ENCODE assay signal across 8 cellular contexts in the genomic region with DNA sequence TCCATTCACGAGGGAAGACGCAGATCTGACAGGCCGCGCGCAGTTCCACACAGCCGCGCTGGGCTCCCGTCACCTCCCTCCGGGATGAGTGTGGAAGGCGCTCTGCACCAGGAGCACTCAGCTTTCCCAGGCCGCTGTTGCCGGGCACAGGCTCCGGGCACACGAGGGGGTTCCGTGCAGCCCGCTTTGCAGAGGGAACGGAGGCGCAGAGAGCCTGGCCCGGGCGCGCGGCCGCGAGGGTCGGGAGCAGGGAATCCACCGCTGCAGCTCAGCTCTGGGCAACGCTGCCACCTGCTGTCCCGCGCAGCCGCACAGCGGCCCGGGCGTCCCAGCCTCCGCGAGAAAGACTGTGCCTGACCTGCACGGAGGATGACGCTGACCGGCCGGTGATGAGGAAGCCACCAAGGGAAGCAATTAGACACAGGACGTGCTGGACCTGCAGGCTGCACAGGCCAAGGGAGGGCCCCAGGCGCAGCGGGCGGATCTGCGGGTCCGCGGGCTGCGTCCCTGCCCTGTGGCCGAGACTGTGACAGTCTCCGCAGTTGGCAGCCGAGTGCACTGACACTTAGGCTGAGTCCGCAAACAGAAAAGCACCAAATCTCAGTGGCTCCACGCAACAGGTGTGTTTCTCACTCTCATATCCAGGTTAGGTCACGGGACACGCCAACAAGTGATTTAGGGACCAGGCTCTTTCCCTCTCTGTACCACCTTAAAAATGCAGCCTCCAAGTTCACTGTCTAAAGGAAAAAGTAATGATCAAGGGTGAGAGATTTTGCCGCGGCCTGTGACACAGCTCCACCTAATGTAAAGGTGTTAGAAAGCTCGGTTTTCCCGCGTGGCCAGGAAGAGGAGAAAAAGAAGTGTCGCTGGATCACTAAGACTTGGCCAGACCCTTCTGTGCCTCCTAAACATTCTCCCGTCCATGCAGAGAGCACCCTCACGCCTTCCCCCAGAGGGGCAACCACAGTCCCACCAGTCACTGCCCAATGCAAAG.
DNase-seq lines count a peak whose midpoint lies in the region; ATAC-seq and TF ChIP-seq lines count a peak whose summit lies in the region.

No MANE protein-coding gene starts in this region.

- no peaks in the 10 kb centered on the region for H3K79me2 ChIP-seq in HCT116 (ENCODE audit: insufficient read depth, low read length)

- TF ChIP-seq CTCF in HCT116 (IDR thresholded peaks at IDR 0.05 in 2 of 3, conservative IDR thresholded peaks at IDR 0.05 in 1 of 3; ENCODE audit: borderline replicate concordance in 1 of 3, insufficient read depth in 1 of 3, low read depth in 2 of 3, low read length in 2 of 3) = peak in 2 of 3 experiments; percentile 32 to 43; a peak in 3 of 6 replicates

- H3K36me3 ChIP-seq in HCT116 (ENCODE audit: control insufficient read depth in 1 of 2, insufficient read depth in 2 of 2, low read length in 2 of 2) = no peaks in the 10 kb centered on the region
- H3K36me3 ChIP-seq in SJCRH30 = no peaks in the 10 kb centered on the region

- no peak overlapping the region for H3K9ac ChIP-seq in HCT116 (ENCODE audit: low read length)

- intact Hi-C loops in activated naive CD4-positive, alpha-beta T cell treated with anti-CD3 and anti-CD28 coated beads for 36 hours (cut with micrococcal nuclease) = no loop called here
- intact Hi-C loops in HCT116 (cut with micrococcal nuclease) = no loop called here

- no peak overlapping the region for H3K27ac Mint-ChIP-seq in activated naive CD4-positive, alpha-beta T cell treated with anti-CD3 and anti-CD28 coated beads for 36 hours
- H3K27ac Mint-ChIP-seq in activated naive CD8-positive, alpha-beta T cell treated with anti-CD3 and anti-CD28 coated beads, Interleukin-2, amount 50 U/mL, for 24 hours = no peak overlapping the region

- CTCF ChIA-PET in activated naive CD4-positive, alpha-beta T cell treated with anti-CD3 and anti-CD28 coated beads for 36 hours (lab: Charles Lee) = no interaction called here
- CTCF ChIA-PET in HCT116 (lab: Charles Lee) = no interaction called here

- TF ChIP-seq RAD21 in HCT116 (IDR thresholded peaks at IDR 0.05; ENCODE audit: low read depth) = peak; percentile 35

- H3K4me1 ChIP-seq in HCT116 (ENCODE audit: control insufficient read depth in 1 of 2, insufficient read depth in 2 of 2, low read length in 2 of 2) (no peaks in the 10 kb centered on the region), SJCRH30 (no peaks in the 10 kb centered on the region)

- ATAC-seq in HCT116 = peak; percentile 88
- peak; percentile 74 for ATAC-seq in activated naive CD8-positive, alpha-beta T cell treated with anti-CD3 and anti-CD28 coated beads, Interleukin-2, amount 50 U/mL, for 24 hours

- no peak overlapping the region for H3K27ac ChIP-seq in HCT116 (ENCODE audit: low read depth, low read length)
- H3K27ac ChIP-seq in SJCRH30 = no peak overlapping the region

- BruUV-seq in HCT116 (replicated peaks; lab: Mats Ljungman, UMichigan) = no TSS peak

- RAD21 ChIA-PET in HCT116 (lab: Charles Lee; ENCODE audit: low non-redundant PET in 1 of 2, low total read pairs in 2 of 2, uncharacterized antibody in 2 of 2, unreplicated experiment in 2 of 2) = no interaction called here

- no peaks in the 10 kb centered on the region for H3K9me2 ChIP-seq in HCT116 (ENCODE audit: insufficient read depth)

- H2AFZ ChIP-seq in HCT116 (ENCODE audit: low read depth, low read length, poor library complexity, severe bottlenecking) = no peak overlapping the region

- H3K9me3 Mint-ChIP-seq in activated naive CD4-positive, alpha-beta T cell treated with anti-CD3 and anti-CD28 coated beads for 36 hours = peaks cover 6% of the 10 kb centered on the region
- H3K9me3 Mint-ChIP-seq in activated naive CD8-positive, alpha-beta T cell treated with anti-CD3 and anti-CD28 coated beads, Interleukin-2, amount 50 U/mL, for 24 hours = peaks cover 3% of the 10 kb centered on the region

- H3K4me1 Mint-ChIP-seq in activated naive CD4-positive, alpha-beta T cell treated with anti-CD3 and anti-CD28 coated beads for 36 hours (ENCODE audit: low read depth) = peaks cover 11% of the 10 kb centered on the region
- peaks cover 9% of the 10 kb centered on the region for H3K4me1 Mint-ChIP-seq in activated naive CD8-positive, alpha-beta T cell treated with anti-CD3 and anti-CD28 coated beads, Interleukin-2, amount 50 U/mL, for 24 hours

- peak; percentile 28 for DNase-seq in activated naive CD4-positive, alpha-beta T cell treated with anti-CD3 and anti-CD28 coated beads for 36 hours
- no peak for DNase-seq in activated naive CD4-positive, alpha-beta T cell treated with Interleukin-2 at 50 U/mL for 16 hours
- DNase-seq in HCT116 (ENCODE audit: low read depth, low spot score) = no peak
- peak; percentile 61 for DNase-seq in NCI-H2029 (lab: John Stamatoyannopoulos, UW)
- peak; percentile 21 for DNase-seq in activated naive CD8-positive, alpha-beta T cell treated with anti-CD3 and anti-CD28 coated beads, Interleukin-2, amount 50 U/mL, for 24 hours
- DNase-seq in hepatic stellate cell (ENCODE audit: low spot score) = peak; percentile 47
- peak; percentile 37 for DNase-seq in renal cortical epithelial cell (ENCODE audit: low read depth)
- DNase-seq in SJCRH30 = no peak

- H3K4me3 ChIP-seq in HCT116 (replicated peaks in 1 of 2; ENCODE audit: low read depth in 1 of 2, low read length in 2 of 2) = no peak overlapping the region
- H3K4me3 ChIP-seq in SJCRH30 = no peak overlapping the region

- no peaks in the 10 kb centered on the region for H4K20me1 ChIP-seq in HCT116 (ENCODE audit: insufficient read depth)

- peak overlapping the region; percentile 28 for H3K4me3 Mint-ChIP-seq in activated naive CD4-positive, alpha-beta T cell treated with anti-CD3 and anti-CD28 coated beads for 36 hours
- H3K4me3 Mint-ChIP-seq in activated naive CD8-positive, alpha-beta T cell treated with anti-CD3 and anti-CD28 coated beads, Interleukin-2, amount 50 U/mL, for 24 hours = no peak overlapping the region

- peaks cover 2% of the 10 kb centered on the region for H3K36me3 Mint-ChIP-seq in activated naive CD4-positive, alpha-beta T cell treated with anti-CD3 and anti-CD28 coated beads for 36 hours (ENCODE audit: low read depth)
- no peaks in the 10 kb centered on the region for H3K36me3 Mint-ChIP-seq in activated naive CD8-positive, alpha-beta T cell treated with anti-CD3 and anti-CD28 coated beads, Interleukin-2, amount 50 U/mL, for 24 hours (ENCODE audit: low read depth)

- H3K4me2 ChIP-seq in HCT116 (ENCODE audit: low read length) = no peak overlapping the region

- H3K9me3 ChIP-seq in HCT116 (ENCODE audit: control insufficient read depth in 1 of 2, insufficient read depth in 1 of 2, low read depth in 1 of 2, low read length in 2 of 2) = no peaks in the 10 kb centered on the region
- no peaks in the 10 kb centered on the region for H3K9me3 ChIP-seq in SJCRH30 (replicated peaks)

- H3K27me3 Mint-ChIP-seq in activated naive CD4-positive, alpha-beta T cell treated with anti-CD3 and anti-CD28 coated beads for 36 hours (ENCODE audit: low read depth) = peaks cover 47% of the 10 kb centered on the region
- peaks cover 26% of the 10 kb centered on the region for H3K27me3 Mint-ChIP-seq in activated naive CD8-positive, alpha-beta T cell treated with anti-CD3 and anti-CD28 coated beads, Interleukin-2, amount 50 U/mL, for 24 hours

- no peak for TF ChIP-seq POLR2A in HCT116 (IDR thresholded peaks at IDR 0.05; ENCODE audit: borderline replicate concordance, extremely low read depth, insufficient read depth, insufficient read length)

- H3K27me3 ChIP-seq in HCT116 (ENCODE audit: insufficient read depth, low read length) = no peaks in the 10 kb centered on the region; the same call in 1 of the 2 replicates
- H3K27me3 ChIP-seq in SJCRH30 = peaks cover 11% of the 10 kb centered on the region; the same call in 1 of the 2 replicates

- POLR2A ChIA-PET in HCT116 (lab: Charles Lee) = no interaction called here

TF ChIP-seq in HCT116, 20 proteins besides CTCF, POLR2A, EP300 and RAD21 (continues in another document):
- TF ChIP-seq EZH2 (IDR thresholded peaks at IDR 0.05) (no peak), EZH2phosphoT487 (IDR thresholded peaks at IDR 0.05; ENCODE audit: borderline replicate concordance) (no peak), ELF1 (IDR thresholded peaks at IDR 0.05; ENCODE audit: borderline replicate concordance, low read depth) (no peak), CBX3 (IDR thresholded peaks at IDR 0.05; ENCODE audit: low read depth) (no peak), ZFX (IDR thresholded peaks at IDR 0.05) (no peak), ZNF274 (IDR thresholded peaks at IDR 0.05; ENCODE audit: low read depth, low read length) (no peak), YY1 (IDR thresholded peaks at IDR 0.05; ENCODE audit: extremely low read depth, insufficient replicate concordance, low read depth, low read length) (no peak), SIN3A (IDR thresholded peaks at IDR 0.05; ENCODE audit: low read depth) (no peak)
- TF ChIP-seq, protein P1, sequence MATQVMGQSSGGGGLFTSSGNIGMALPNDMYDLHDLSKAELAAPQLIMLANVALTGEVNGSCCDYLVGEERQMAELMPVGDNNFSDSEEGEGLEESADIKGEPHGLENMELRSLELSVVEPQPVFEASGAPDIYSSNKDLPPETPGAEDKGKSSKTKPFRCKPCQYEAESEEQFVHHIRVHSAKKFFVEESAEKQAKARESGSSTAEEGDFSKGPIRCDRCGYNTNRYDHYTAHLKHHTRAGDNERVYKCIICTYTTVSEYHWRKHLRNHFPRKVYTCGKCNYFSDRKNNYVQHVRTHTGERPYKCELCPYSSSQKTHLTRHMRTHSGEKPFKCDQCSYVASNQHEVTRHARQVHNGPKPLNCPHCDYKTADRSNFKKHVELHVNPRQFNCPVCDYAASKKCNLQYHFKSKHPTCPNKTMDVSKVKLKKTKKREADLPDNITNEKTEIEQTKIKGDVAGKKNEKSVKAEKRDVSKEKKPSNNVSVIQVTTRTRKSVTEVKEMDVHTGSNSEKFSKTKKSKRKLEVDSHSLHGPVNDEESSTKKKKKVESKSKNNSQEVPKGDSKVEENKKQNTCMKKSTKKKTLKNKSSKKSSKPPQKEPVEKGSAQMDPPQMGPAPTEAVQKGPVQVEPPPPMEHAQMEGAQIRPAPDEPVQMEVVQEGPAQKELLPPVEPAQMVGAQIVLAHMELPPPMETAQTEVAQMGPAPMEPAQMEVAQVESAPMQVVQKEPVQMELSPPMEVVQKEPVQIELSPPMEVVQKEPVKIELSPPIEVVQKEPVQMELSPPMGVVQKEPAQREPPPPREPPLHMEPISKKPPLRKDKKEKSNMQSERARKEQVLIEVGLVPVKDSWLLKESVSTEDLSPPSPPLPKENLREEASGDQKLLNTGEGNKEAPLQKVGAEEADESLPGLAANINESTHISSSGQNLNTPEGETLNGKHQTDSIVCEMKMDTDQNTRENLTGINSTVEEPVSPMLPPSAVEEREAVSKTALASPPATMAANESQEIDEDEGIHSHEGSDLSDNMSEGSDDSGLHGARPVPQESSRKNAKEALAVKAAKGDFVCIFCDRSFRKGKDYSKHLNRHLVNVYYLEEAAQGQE (IDR thresholded peaks at IDR 0.05; ENCODE audit: low read depth) = no peak

Comparison
In these comparisons a context has a peak if more than half of its experiments do, and no peak if none do; other contexts are left out.
1. DNase-seq: peak in activated naive CD4-positive, alpha-beta T cell treated with anti-CD3 and anti-CD28 coated beads for 36 hours (single experiment), NCI-H2029 (single experiment), activated naive CD8-positive, alpha-beta T cell treated with anti-CD3 and anti-CD28 coated beads, Interleukin-2, amount 50 U/mL, for 24 hours (single experiment), hepatic stellate cell (single experiment) and renal cortical epithelial cell (single experiment); none in activated naive CD4-positive, alpha-beta T cell treated with Interleukin-2 at 50 U/mL for 16 hours (single experiment), HCT116 (single experiment) and SJCRH30 (0 of 2).